In genomic region chr19:55655648-55656040, GRCh38 we compare ENCODE assay signal across 8 cellular contexts. TPM values are rescaled to one million over a fixed set of nuclear protein-coding genes. Genes with fewer than 3 reads are reported as not detected.
A peak's percentile ranks its signal among the peaks of the same experiment; 100 is the strongest.
DNase-seq lines count a peak whose midpoint lies in the region; ATAC-seq and TF ChIP-seq lines count a peak whose summit lies in the region.

No MANE protein-coding gene starts in this region.

- H3K9me3 Mint-ChIP-seq in CD14-positive monocyte, result no peaks in the 10 kb centered on the region

- no peaks in the 10 kb centered on the region for H3K9me3 ChIP-seq in OCI-LY3 (ENCODE audit: insufficient read depth, low read length)
- H3K9me3 ChIP-seq in endocrine pancreas (ENCODE audit: control insufficient read depth, low read length), result no peaks in the 10 kb centered on the region
- no peaks in the 10 kb centered on the region for H3K9me3 ChIP-seq in neuron (ENCODE audit: low read length)

- H3K36me3 ChIP-seq in OCI-LY3 (replicated peaks; ENCODE audit: low read depth, low read length) (peaks cover 47% of the 10 kb centered on the region), endocrine pancreas (ENCODE audit: control insufficient read depth, insufficient read depth, low read length) (no peaks in the 10 kb centered on the region), neuron (ENCODE audit: insufficient read depth, low read length) (peaks cover 28% of the 10 kb centered on the region)

- H3K4me3 Mint-ChIP-seq in CD14-positive monocyte, result peak overlapping the region; percentile 95 to 98

- DNase-seq in CD14-positive monocyte (ENCODE audit: low spot score) (no peak), A172 (ENCODE audit: low spot score) (no peak), omental fat pad (ENCODE audit: low spot score) (no peak)

- H3K36me3 Mint-ChIP-seq in CD14-positive monocyte, result peaks cover 15 to 24% of the 10 kb centered on the region in 2 donors

- ATAC-seq in HG03439 (IDR thresholded peaks at IDR 0.05; ENCODE audit: unreplicated experiment) (no peak), GM21737 (IDR thresholded peaks at IDR 0.05; ENCODE audit: unreplicated experiment) (no peak), omental fat pad (ENCODE audit: low FRiP score) (no peak)

- peak overlapping the region; percentile 94 to 100 (median 97) for H3K27ac Mint-ChIP-seq in CD14-positive monocyte

- peaks cover 43% of the 10 kb centered on the region for H4K20me1 ChIP-seq in OCI-LY3 (ENCODE audit: insufficient read depth, low read length)

- H3K9ac ChIP-seq in OCI-LY3 (ENCODE audit: low read length), result peak overlapping the region; percentile 94
- peak overlapping the region; percentile 74 for H3K9ac ChIP-seq in endocrine pancreas (ENCODE audit: control insufficient read depth, insufficient read depth, low read length)

- H3K4me2 ChIP-seq in OCI-LY3 (ENCODE audit: low read length), result peak overlapping the region; percentile 98

- peaks cover 54% of the 10 kb centered on the region for H3K79me2 ChIP-seq in OCI-LY3 (ENCODE audit: low read length)

- TF ChIP-seq CTCF in CD14-positive monocyte (IDR thresholded peaks at IDR 0.05) (no peak), OCI-LY3 (IDR thresholded peaks at IDR 0.05; ENCODE audit: low read depth, low read length) (no peak), omental fat pad (IDR thresholded peaks at IDR 0.05) (no peak)

- H3K4me1 Mint-ChIP-seq in CD14-positive monocyte, result peaks cover 32% of the 10 kb centered on the region

- H2AFZ ChIP-seq in OCI-LY3 (ENCODE audit: low read depth, low read length) (no peak overlapping the region), neuron (ENCODE audit: low read depth, low read length) (no peak overlapping the region)

- intact Hi-C loops in CD14-positive monocyte (cut with micrococcal nuclease), result loop anchor here (2.0 to 10.0 kb wide), 3 partner anchors 15 to 1461 kb away; partner anchors contain the start of gene TSEN34 (in 1 of the 2)

- H3K4me3 ChIP-seq in OCI-LY3 (ENCODE audit: low read length) (peak overlapping the region; percentile 88), endocrine pancreas (ENCODE audit: control insufficient read depth, insufficient read depth, low read length) (peak overlapping the region; percentile 66), neuron (ENCODE audit: low read length) (peak overlapping the region; percentile 85)

- no peaks in the 10 kb centered on the region for H3K27me3 ChIP-seq in OCI-LY3 (ENCODE audit: low read depth, low read length)
- no peaks in the 10 kb centered on the region for H3K27me3 ChIP-seq in endocrine pancreas (ENCODE audit: control insufficient read depth, insufficient read depth, low read length)
- no peaks in the 10 kb centered on the region for H3K27me3 ChIP-seq in neuron (ENCODE audit: insufficient read depth, low read length)

- H3K4me1 ChIP-seq in OCI-LY3 (ENCODE audit: low read length), result peaks cover 32% of the 10 kb centered on the region
- peaks cover 17% of the 10 kb centered on the region for H3K4me1 ChIP-seq in endocrine pancreas (ENCODE audit: control insufficient read depth, insufficient read depth, low read length)
- H3K4me1 ChIP-seq in neuron (ENCODE audit: insufficient read depth, low read length), result peaks cover 25% of the 10 kb centered on the region

- H3K27ac ChIP-seq in OCI-LY3 (ENCODE audit: low read length), result peak overlapping the region; percentile 90

- H3K27me3 Mint-ChIP-seq in CD14-positive monocyte (ENCODE audit: low read depth in 3 of 3), result peaks cover 0 to 4% (median 3%) of the 10 kb centered on the region in 3 donors

RNA-seq across cellular contexts. Expression of gene U2AF2, which starts 0.8 kb away (rescaled TPM):
- polyA plus RNA-seq in CD14-positive monocyte, result 1 to 10 TPM; 5.3 to 5.4 TPM
- total RNA-seq in A172 (2014; rRNA removed; shearing (Covaris generic)), result 143 and 169 TPM in 2 replicates
- 100 to 1,000 TPM in 2 of 4 donors, 10 to 100 TPM in 2; 55.2 to 132 (median 86.1) TPM for total RNA-seq in omental fat pad

RNA-seq across cellular contexts. Expression of gene CCDC106, which starts 7.6 kb away (rescaled TPM):
- polyA plus RNA-seq in CD14-positive monocyte, result 1 to 10 TPM in 1 of 2 donors, under 1 TPM in 1; 0.74 to 1.2 TPM
- 2.6 and 6.0 TPM in 2 replicates for total RNA-seq in A172 (2014; rRNA removed; shearing (Covaris generic))
- total RNA-seq in omental fat pad, result 10 to 100 TPM in 3 of 4 donors, 1 to 10 TPM in 1; 9.8 to 15.2 (median 11.0) TPM

RNA-seq across cellular contexts. Expression of gene ZNF581, which starts 12.2 kb away (rescaled TPM):
- 10 to 100 TPM; 29.4 to 31.6 TPM for polyA plus RNA-seq in CD14-positive monocyte
- 7.3 and 20.2 TPM in 2 replicates for total RNA-seq in A172 (2014; rRNA removed; shearing (Covaris generic))
- total RNA-seq in omental fat pad, result 10 to 100 TPM in 3 of 4 donors, 1 to 10 TPM in 1; 9.9 to 15.0 (median 11.9) TPM

RNA-seq across cellular contexts. Expression of gene ZNF580, which starts 14.8 kb away (rescaled TPM):
- polyA plus RNA-seq in CD14-positive monocyte, result 10 to 100 TPM in 1 of 2 donors, 1 to 10 TPM in 1; 9.7 to 10.7 TPM
- total RNA-seq in A172 (2014; rRNA removed; shearing (Covaris generic)), result 13.0 and 21.6 TPM in 2 replicates
- 10 to 100 TPM; 11.4 to 20.5 (median 13.8) TPM for total RNA-seq in omental fat pad

RNA-seq across cellular contexts. Expression of gene EPN1, which starts 19.4 kb away (rescaled TPM):
- 10 to 100 TPM; 18.7 to 19.2 TPM for polyA plus RNA-seq in CD14-positive monocyte
- total RNA-seq in A172 (2014; rRNA removed; shearing (Covaris generic)), result 135 and 138 TPM in 2 replicates
- total RNA-seq in omental fat pad, result 10 to 100 TPM; 56.4 to 82.3 (median 62.0) TPM
